In genomic region chr1:21069549-21069948, GRCh38 we compare ENCODE assay signal across 1 cellular context.
TF ChIP-seq lines count a peak whose summit lies in the region.

No MANE protein-coding gene starts in this region.

TF ChIP-seq in GM23338, 12 proteins besides CTCF, POLR2A, EP300 and RAD21 (continued from another document):
- no peak for TF ChIP-seq ZNF462 (CRISPR knock-in tag; IDR thresholded peaks at IDR 0.05)
- TF ChIP-seq ZNF331 (CRISPR knock-in tag; IDR thresholded peaks at IDR 0.05; ENCODE audit: low read depth): no peak
- no peak for TF ChIP-seq EZH2 (IDR thresholded peaks at IDR 0.05; ENCODE audit: low read depth, unreplicated experiment)
- TF ChIP-seq NANOG (IDR thresholded peaks at IDR 0.05; ENCODE audit: borderline replicate concordance): no peak
- TF ChIP-seq EZH2phosphoT487 (IDR thresholded peaks at IDR 0.05; ENCODE audit: unreplicated experiment): no peak
- TF ChIP-seq POLR2AphosphoS5 (IDR thresholded peaks at IDR 0.05; ENCODE audit: low read depth): no peak
